Comparison of ENCODE assay signal across 8 cellular contexts in genomic region chr6:165987483-165988305, GRCh38.
DNase-seq lines count a peak whose midpoint lies in the region; ATAC-seq and TF ChIP-seq lines count a peak whose summit lies in the region.

No MANE protein-coding gene starts in this region.

- H3K9me3 Mint-ChIP-seq in nephron: peaks cover 3% of the 10 kb centered on the region

- H3K4me3 ChIP-seq in AG10803 (ENCODE audit: low read length): peak overlapping the region; percentile 64

- DNase-seq in AG10803 (ENCODE audit: low read depth): peak; percentile 69
- peak; percentile 97 for DNase-seq in NCI-H460 (ENCODE audit: extremely low read depth, low read depth)
- peak; percentile 86 for DNase-seq in fibroblast of gingiva (ENCODE audit: low read depth)
- DNase-seq in OCI-M2 (lab: John Stamatoyannopoulos, UW; ENCODE audit: unreplicated experiment): no peak
- no peak for DNase-seq in HuH-7 (ENCODE audit: low spot score)
- no peak for DNase-seq in GM19240 (ENCODE audit: insufficient read length, low spot score)

- peaks cover 35% of the 10 kb centered on the region for H3K4me1 Mint-ChIP-seq in nephron

- peak overlapping the region; percentile 87 to 89 (median 87) for H3K4me3 Mint-ChIP-seq in nephron

- no peak for ATAC-seq in GM21360 (IDR thresholded peaks at IDR 0.05; ENCODE audit: unreplicated experiment)

- H3K27me3 Mint-ChIP-seq in nephron (ENCODE audit: low read depth): peaks cover 91% of the 10 kb centered on the region

- TF ChIP-seq CTCF in AG10803 (conservative IDR thresholded peaks at IDR 0.05; ENCODE audit: low read length): no peak; the same call in 1 of the 2 replicates
- TF ChIP-seq CTCF in nephron (IDR thresholded peaks at IDR 0.05; ENCODE audit: unreplicated experiment in 3 of 3): no peak

- peak overlapping the region in 1 of 3 experiments; percentile 44 for H3K27ac Mint-ChIP-seq in nephron

- no peaks in the 10 kb centered on the region for H3K36me3 Mint-ChIP-seq in nephron (ENCODE audit: low read depth)

Comparison
In these comparisons a context has a peak if more than half of its experiments do, and no peak if none do; other contexts are left out.
1. DNase-seq: peak in AG10803 (single experiment), NCI-H460 (single experiment) and fibroblast of gingiva (single experiment); none in OCI-M2 (single experiment), HuH-7 (single experiment) and GM19240 (single experiment).